24 cellular contexts compared by ENCODE assay signal in genomic region chr16:10583269-10583668, GRCh38. TPM values are rescaled to one million over a fixed set of nuclear protein-coding genes. Genes with fewer than 3 reads are reported as not detected.
DNase-seq lines count a peak whose midpoint lies in the region; FAIRE-seq and TF ChIP-seq lines count a peak whose summit lies in the region.
"Had no signal": no experiment of that assay in that cellular context is flagged by ENCODE, and none has a peak within 500 bp of the region (broad histone marks: within the 10 kb centered on the region; RNA-seq: fewer than 3 reads in every experiment).

No MANE protein-coding gene starts in this region.

- H3K9me3 ChIP-seq in H1 (ENCODE audit: insufficient read depth in 2 of 2, low read depth in 1 of 2, low read length in 1 of 2), result no peaks in the 10 kb centered on the region
- H3K9me3 ChIP-seq: A549, BE2C had no signal

- no peak overlapping the region for H3K23ac ChIP-seq in H1 (ENCODE audit: insufficient read length)

- H3K27ac Mint-ChIP-seq in neural crest cell (ENCODE audit: unreplicated experiment), result no peak overlapping the region
- H3K27ac Mint-ChIP-seq: CD4-positive, alpha-beta T cell had no signal

- H2BK20ac ChIP-seq in H1 (ENCODE audit: low read length), result no peak overlapping the region

- no peaks in the 10 kb centered on the region for H3K79me2 ChIP-seq in H1 (ENCODE audit: control insufficient read depth in 1 of 2, insufficient read depth in 2 of 2, low read length in 2 of 2)

- H3K4me1 ChIP-seq in H1 (replicated peaks in 1 of 4; ENCODE audit: control insufficient read depth in 3 of 4, insufficient read depth in 4 of 4, low read length in 3 of 4), result peaks cover 10 to 24% (median 12%) of the 10 kb centered on the region in 4 experiments
- H3K4me1 ChIP-seq: BE2C had no signal

- H2BK5ac ChIP-seq in H1 (ENCODE audit: low read depth, low read length), result no peak overlapping the region

- peaks cover 9% of the 10 kb centered on the region; the same call in 1 of the 2 replicates for H3K23me2 ChIP-seq in H1 (ENCODE audit: low read depth, low read length)

- H3K56ac ChIP-seq in H1 (replicated peaks; ENCODE audit: insufficient read length, low read depth, low read length), result no peak overlapping the region

- no peak overlapping the region for H3K4ac ChIP-seq in H1 (replicated peaks; ENCODE audit: insufficient read length, low read depth, low read length)

- H4K5ac ChIP-seq in H1 (ENCODE audit: insufficient read length, low read depth, low read length), result no peak overlapping the region

- no peak overlapping the region for H4K8ac ChIP-seq in H1 (ENCODE audit: extremely low read depth, insufficient read depth, low read length)

- CTCF ChIA-PET in H1 (lab: Charles Lee; ENCODE audit: partially characterized antibody), result interaction anchor here (0.6 to 1.2 kb wide), 7 partner anchors 10 to 46 kb away, joined by 3 to 5 read pairs (median 3); no protein-coding TSS in a partner anchor

- no peak for TF ChIP-seq RAD21 in Ishikawa (IDR thresholded peaks at IDR 0.05; ENCODE audit: low read depth)
- TF ChIP-seq RAD21 in H1 (IDR thresholded peaks at IDR 0.05 in 1 of 2, conservative IDR thresholded peaks at IDR 0.05 in 1 of 2; ENCODE audit: low read depth in 2 of 2, low read length in 2 of 2), result no peak

- POLR2A ChIA-PET in H1 (lab: Charles Lee; ENCODE audit: partially characterized antibody), result no interaction called here

- no peak overlapping the region for H3K18ac ChIP-seq in H1 (ENCODE audit: extremely low read depth, low read length)

- DNase-seq in H1 (ENCODE audit: low read depth in 1 of 2, low spot score in 2 of 2), result no peak
- DNase-seq in neural crest cell (ENCODE audit: low read depth, low spot score), result no peak
- no peak for DNase-seq in NCI-H82 (lab: John Stamatoyannopoulos, UW)
- no peak for DNase-seq in anterior cingulate cortex (lab: John Stamatoyannopoulos, UW)
- DNase-seq in NCI-H526 (lab: John Stamatoyannopoulos, UW), result no peak
- DNase-seq: 8988T; ACHN; AML-193; BE2C; Calu3; CD4-positive, alpha-beta T cell; CD8-positive, alpha-beta memory T cell; DMS53; DMS79 treated with DMSO at 0.1 percent for 48 hours; GF-D8; GOT3; H7; HCEC 1CT had no signal

- no peak overlapping the region for H2AFZ ChIP-seq in H1 (ENCODE audit: low read length)

- peak overlapping the region; percentile 47; the same call in 1 of the 2 replicates for H2BK15ac ChIP-seq in H1 (ENCODE audit: low read length)

- H3K14ac ChIP-seq in H1 (ENCODE audit: insufficient read length), result no peak overlapping the region

- H3K27ac ChIP-seq in H1 (ENCODE audit: low read depth, low read length), result no peak overlapping the region
- H3K27ac ChIP-seq: A549; BLaER1 treated with 17β-estradiol and CSF1 and Interleukin-3, amounts not matched to agents 10 nM and 100 nM had no signal

- H4K91ac ChIP-seq in H1 (replicated peaks; ENCODE audit: insufficient read length, low read length), result no peak overlapping the region

- H3K4me1 Mint-ChIP-seq in neural crest cell, result peaks cover 30% of the 10 kb centered on the region

- no peaks in the 10 kb centered on the region for H3K9me3 Mint-ChIP-seq in neural crest cell
- H3K9me3 Mint-ChIP-seq: CD4-positive, alpha-beta T cell; CD8-positive, alpha-beta memory T cell had no signal

- H3K79me1 ChIP-seq in H1 (ENCODE audit: low read depth, low read length), result 0 out of 2 replicates have a peak, but pooled peaks cover 3% of the 10 kb centered on the region

- peaks cover 0 to 7% of the 10 kb centered on the region in 2 experiments for H4K20me1 ChIP-seq in H1 (replicated peaks in 1 of 2; ENCODE audit: control insufficient read depth in 1 of 2, insufficient read depth in 2 of 2, low read length in 2 of 2)

- H3K36me3 ChIP-seq in H1 (ENCODE audit: control insufficient read depth in 2 of 4, insufficient read depth in 4 of 4, low read length in 3 of 4), result no peaks in the 10 kb centered on the region; a peak in 1 of 8 replicates
- H3K36me3 ChIP-seq: BE2C; BLaER1 treated with 17β-estradiol and CSF1 and Interleukin-3, amounts not matched to agents 10 nM and 100 nM had no signal

- no peak for TF ChIP-seq POLR2A in H1 (IDR thresholded peaks at IDR 0.05; ENCODE audit: control extremely low read depth in 1 of 2, low read depth in 2 of 2, low read length in 2 of 2)

- H3K36me3 Mint-ChIP-seq in neural crest cell (ENCODE audit: low read depth), result no peaks in the 10 kb centered on the region
- H3K36me3 Mint-ChIP-seq: CD8-positive, alpha-beta memory T cell had no signal

- no peak overlapping the region for H3K4me2 ChIP-seq in H1 (ENCODE audit: insufficient read depth in 1 of 2, low read depth in 2 of 2, low read length in 2 of 2)
- H3K4me2 ChIP-seq: A549; BLaER1 treated with 17β-estradiol and CSF1 and Interleukin-3, amounts not matched to agents 10 nM and 100 nM had no signal

- H3K9ac ChIP-seq in H1 (replicated peaks in 1 of 4; ENCODE audit: extremely low read depth in 1 of 4, low read depth in 3 of 4, low read length in 3 of 4), result no peak overlapping the region
- H3K9ac ChIP-seq: BLaER1 treated with 17β-estradiol and CSF1 and Interleukin-3, amounts not matched to agents 10 nM and 100 nM had no signal

- TF ChIP-seq CTCF in H1 (IDR thresholded peaks at IDR 0.05; ENCODE audit: control extremely low read depth in 1 of 3, insufficient read depth in 1 of 3, low read depth in 1 of 3, low read length in 3 of 3) (no peak), neural crest cell (conservative IDR thresholded peaks at IDR 0.05) (no peak)

- 81% methylated on average over 4 of the region's 4 CpGs; no CpG with 5 or more reads in 1 of the 2 experiments for WGBS in H1 (ENCODE audit: extremely low coverage in 1 of 2, insufficient coverage in 1 of 2, insufficient read length in 1 of 2, insufficient replicate concordance in 2 of 2, low coverage in 1 of 2, low lambda C conversion rate in 2 of 2, missing lambda C conversion rate in 1 of 2), 2 experiments

- no peak overlapping the region for H2AK5ac ChIP-seq in H1 (ENCODE audit: low read depth, low read length)

- peaks cover 7% of the 10 kb centered on the region for H3K27me3 Mint-ChIP-seq in neural crest cell (ENCODE audit: low read depth)

- no peak overlapping the region for H2BK120ac ChIP-seq in H1 (replicated peaks; ENCODE audit: low read depth, low read length)

- FAIRE-seq in H1 (lab: Jason Lieb, UNC), result no peak
- FAIRE-seq: A549, GM12891, GM18507 had no signal

- H3K4me3 ChIP-seq in H1 (ENCODE audit: extremely low read depth in 1 of 4, insufficient read depth in 2 of 4, low read depth in 3 of 4, low read length in 4 of 4), result no peak overlapping the region
- H3K4me3 ChIP-seq: A549; BLaER1 treated with 17β-estradiol and CSF1 and Interleukin-3, amounts not matched to agents 10 nM and 100 nM had no signal

- H3K4me3 Mint-ChIP-seq in neural crest cell, result peak overlapping the region; percentile 35
- H3K4me3 Mint-ChIP-seq: CD4-positive, alpha-beta T cell; CD8-positive, alpha-beta memory T cell had no signal

- no peaks in the 10 kb centered on the region for H3K27me3 ChIP-seq in H1 (replicated peaks in 1 of 4; ENCODE audit: control insufficient read depth in 3 of 4, extremely low read depth in 1 of 4, insufficient read depth in 3 of 4, low read length in 3 of 4)
- H3K27me3 ChIP-seq: BE2C had no signal

- H2BK12ac ChIP-seq in H1 (ENCODE audit: low read depth, low read length), result no peak overlapping the region

- no peak for TF ChIP-seq EP300 in Ishikawa (IDR thresholded peaks at IDR 0.05; ENCODE audit: borderline replicate concordance)
- no peak for TF ChIP-seq EP300 in H1 (IDR thresholded peaks at IDR 0.05; ENCODE audit: borderline replicate concordance in 1 of 2, low read depth in 2 of 2, low read length in 2 of 2)

TF ChIP-seq in Ishikawa, 13 proteins besides CTCF, POLR2A, EP300 and RAD21:
- TF ChIP-seq TAF1 (IDR thresholded peaks at IDR 0.05; ENCODE audit: low read depth), result no peak
- TF ChIP-seq YY1 (IDR thresholded peaks at IDR 0.05; ENCODE audit: low read depth), result no peak
- no peak for TF ChIP-seq EGR1 (IDR thresholded peaks at IDR 0.05)
- no peak for TF ChIP-seq TCF12 (IDR thresholded peaks at IDR 0.05; ENCODE audit: low read depth)
- TF ChIP-seq MAX (IDR thresholded peaks at IDR 0.05), result no peak
- peak; percentile 63 for TF ChIP-seq USF1 (IDR thresholded peaks at IDR 0.05)

TF ChIP-seq in H1, 55 proteins besides CTCF, POLR2A, EP300 and RAD21:
- TF ChIP-seq SRF (IDR thresholded peaks at IDR 0.05; ENCODE audit: low read depth, low read length) (no peak), USF2 (IDR thresholded peaks at IDR 0.05; ENCODE audit: low read length) (peak; percentile 49; the same call in 1 of the 2 replicates)
TF ChIP-seq in H1: peak in this region for 1.

RNA-seq across cellular contexts. Expression of gene EMP2, which starts 2.9 kb away (rescaled TPM):
- 21.8 and 22.6 TPM in 2 replicates for total RNA-seq in H1 (2021; fragmentation: NEBNext Ultra II Directional; extraction: Animal tissue kit (Norgen Biotek cat#: 25700))
- polyA plus RNA-seq in H1 (2011; rRNA removed), result 13.5 and 23.3 TPM in 2 replicates
- 8.8 TPM for polyA plus RNA-seq in H1 (2011; cell fraction: cytosol; rRNA removed)
- 17.4 TPM for polyA plus RNA-seq in H1 (2011; cell fraction: nucleus; rRNA removed)
- polyA plus RNA-seq in H1 (2012, experiment 1 of 2), result 18.9 to 24.7 TPM (median 22.2 TPM) in 4 replicates
- polyA plus RNA-seq in H1 (2012, experiment 2 of 2), result 13.7 TPM
- polyA plus RNA-seq in H1 (2013, experiment 1 of 2), result 22.0 TPM
- polyA plus RNA-seq in H1 (2013, experiment 2 of 2), result 23.3 TPM
- polyA minus RNA-seq in H1 (2011; rRNA and poly(A)+ RNA removed), result 36.1 and 42.7 TPM in 2 replicates
- polyA minus RNA-seq in H1 (2011; cell fraction: cytosol; rRNA and poly(A)+ RNA removed), result 13.1 TPM
- polyA minus RNA-seq in H1 (2011; cell fraction: nucleus; rRNA and poly(A)+ RNA removed), result 8.5 TPM
- total RNA-seq in neural crest cell, result 23.4 and 28.1 TPM in 2 replicates
- total RNA-seq: CD4-positive, alpha-beta T cell; CD8-positive, alpha-beta memory T cell had no signal
- polyA plus RNA-seq: CD14-positive monocyte; CD8-positive, alpha-beta memory T cell had no signal
